Comparison of ENCODE assay signal across 8 cellular contexts in the genomic region with DNA sequence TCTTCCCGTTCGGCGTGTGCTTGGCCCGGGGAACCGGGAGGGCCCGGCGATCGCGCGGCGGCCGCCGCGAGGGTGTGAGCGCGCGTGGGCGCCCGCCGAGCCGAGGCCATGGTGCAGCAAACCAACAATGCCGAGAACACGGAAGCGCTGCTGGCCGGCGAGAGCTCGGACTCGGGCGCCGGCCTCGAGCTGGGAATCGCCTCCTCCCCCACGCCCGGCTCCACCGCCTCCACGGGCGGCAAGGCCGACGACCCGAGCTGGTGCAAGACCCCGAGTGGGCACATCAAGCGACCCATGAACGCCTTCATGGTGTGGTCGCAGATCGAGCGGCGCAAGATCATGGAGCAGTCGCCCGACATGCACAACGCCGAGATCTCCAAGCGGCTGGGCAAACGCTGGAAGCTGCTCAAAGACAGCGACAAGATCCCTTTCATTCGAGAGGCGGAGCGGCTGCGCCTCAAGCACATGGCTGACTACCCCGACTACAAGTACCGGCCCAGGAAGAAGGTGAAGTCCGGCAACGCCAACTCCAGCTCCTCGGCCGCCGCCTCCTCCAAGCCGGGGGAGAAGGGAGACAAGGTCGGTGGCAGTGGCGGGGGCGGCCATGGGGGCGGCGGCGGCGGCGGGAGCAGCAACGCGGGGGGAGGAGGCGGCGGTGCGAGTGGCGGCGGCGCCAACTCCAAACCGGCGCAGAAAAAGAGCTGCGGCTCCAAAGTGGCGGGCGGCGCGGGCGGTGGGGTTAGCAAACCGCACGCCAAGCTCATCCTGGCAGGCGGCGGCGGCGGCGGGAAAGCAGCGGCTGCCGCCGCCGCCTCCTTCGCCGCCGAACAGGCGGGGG. TPM values are rescaled to one million over a fixed set of nuclear protein-coding genes. Genes with fewer than 3 reads are reported as not detected.
DNase-seq lines count a peak whose midpoint lies in the region; ATAC-seq and TF ChIP-seq lines count a peak whose summit lies in the region.

No MANE protein-coding gene starts in this region.

- peak overlapping the region; percentile 50 to 76 (median 75) for H3K27ac Mint-ChIP-seq in IgD-negative memory B cell

- peak overlapping the region in 2 of 4 donors; percentile 91 to 98 for H3K4me3 Mint-ChIP-seq in IgD-negative memory B cell

- no peak for TF ChIP-seq POLR2A in lower leg skin (IDR thresholded peaks at IDR 0.05)

- peaks cover 2% of the 10 kb centered on the region for H3K36me3 Mint-ChIP-seq in IgD-negative memory B cell

- H3K4me3 ChIP-seq in WI38 (ENCODE audit: low read depth, low read length), result peak overlapping the region; percentile 75
- peak overlapping the region; percentile 87 for H3K4me3 ChIP-seq in lower leg skin (ENCODE audit: low read depth, poor library complexity, severe bottlenecking)

- TF ChIP-seq CTCF in WI38 (IDR thresholded peaks at IDR 0.05; ENCODE audit: low read depth, low read length) (no peak), lower leg skin (IDR thresholded peaks at IDR 0.05) (no peak)

- 1 to 2% methylated on average over 67 to 85 of the region's 105 CpGs for WGBS in lower leg skin, 2 donors

- H3K4me1 Mint-ChIP-seq in IgD-negative memory B cell, result peaks cover 9 to 13% (median 12%) of the 10 kb centered on the region in 3 donors

- intact Hi-C loops in lower leg skin (cut with DNase I; ENCODE audit: low total_unique reads), result no loop called here

- peaks cover 16% of the 10 kb centered on the region for H3K27me3 Mint-ChIP-seq in IgD-negative memory B cell

- ATAC-seq in GM21360 (IDR thresholded peaks at IDR 0.05; ENCODE audit: unreplicated experiment) (peak; percentile 9), GM21737 (IDR thresholded peaks at IDR 0.05; ENCODE audit: unreplicated experiment) (no peak)

- DNase-seq in DMS114 treated with DMSO at 0.1 percent for 48 hours (lab: John Stamatoyannopoulos, UW; ENCODE audit: unreplicated experiment) (peak; percentile 33), ecto neural progenitor cell (ENCODE audit: low spot score) (peak; percentile 68), lower leg skin (ENCODE audit: low spot score in 2 of 2) (peak; percentile 44 to 90)
- peak; percentile 8 for DNase-seq in stimulated activated CD8-positive, alpha-beta memory T cell treated with anti-CD3 and anti-CD28 coated beads, Interleukin-15, amount 100 ng/mL, for 24 hours (ENCODE audit: low read depth)

- no peaks in the 10 kb centered on the region for H3K9me3 Mint-ChIP-seq in IgD-negative memory B cell

RNA-seq across cellular contexts. Expression of a gene that starts 1.1 kb away (rescaled TPM):
- 1.2 TPM for polyA plus RNA-seq in IgD-negative memory B cell
- total RNA-seq in lower leg skin, result 10 to 100 TPM; 11.4 to 28.7 (median 13.6) TPM

Comparison
In these comparisons a context has a peak if more than half of its experiments do, and no peak if none do; other contexts are left out.
1. DNase-seq: peak in every context shown above with its lines; median percentile 68 in ecto neural progenitor cell; 67 in lower leg skin; 33 in DMS114 treated with DMSO at 0.1 percent for 48 hours; 8 in stimulated activated CD8-positive, alpha-beta memory T cell treated with anti-CD3 and anti-CD28 coated beads, Interleukin-15, amount 100 ng/mL, for 24 hours.